Comparison of ENCODE assay signal across 1 cellular context in the genomic region with DNA sequence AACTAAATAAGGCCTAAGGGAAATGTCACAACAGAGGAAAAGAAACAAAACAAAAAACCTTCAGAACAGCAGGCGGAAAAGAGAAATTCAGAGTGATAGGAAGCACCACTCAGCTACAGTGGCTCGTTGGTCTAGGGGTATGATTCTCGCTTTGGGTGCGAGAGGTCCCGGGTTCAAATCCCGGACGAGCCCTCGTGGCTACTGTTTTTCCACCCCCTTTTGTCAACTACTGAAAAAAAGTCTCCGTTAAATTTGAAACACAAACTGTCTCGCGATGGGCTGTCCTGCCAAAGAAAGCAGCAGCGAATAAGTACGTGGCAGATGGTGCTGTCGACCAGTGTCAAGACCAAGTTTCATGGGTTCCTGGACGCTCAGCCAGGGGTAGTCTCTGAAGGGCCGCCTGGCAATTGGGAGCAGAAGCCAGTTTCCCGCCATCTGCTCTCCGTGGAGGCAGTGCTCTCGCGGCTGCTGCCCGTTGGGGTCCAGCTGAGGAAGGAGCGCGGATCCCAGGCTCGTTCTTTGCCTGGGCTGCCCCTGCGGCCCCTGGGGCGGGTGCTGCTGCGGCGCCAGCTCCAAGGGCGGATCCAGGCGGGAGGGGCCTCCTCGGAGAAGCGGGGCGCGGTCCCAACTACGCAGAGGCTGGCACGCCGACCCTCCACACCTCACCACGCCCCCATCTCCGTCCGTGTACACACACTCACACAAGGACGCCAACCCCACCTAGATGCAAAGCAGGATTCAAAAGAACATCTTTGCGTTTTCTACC.
TF ChIP-seq lines count a peak whose summit lies in the region.

A gene with protein sequence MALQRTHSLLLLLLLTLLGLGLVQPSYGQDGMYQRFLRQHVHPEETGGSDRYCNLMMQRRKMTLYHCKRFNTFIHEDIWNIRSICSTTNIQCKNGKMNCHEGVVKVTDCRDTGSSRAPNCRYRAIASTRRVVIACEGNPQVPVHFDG (plus strand): TSS at position 665 of the 766 bp plus-strand sequence. CDS start 14,812 bp downstream, outside the sequence.

TF ChIP-seq in IMR-90, 13 proteins besides CTCF, POLR2A, EP300 and RAD21:
- TF ChIP-seq FOS (IDR thresholded peaks at IDR 0.05; ENCODE audit: low read depth, low read length) (peak; percentile 73), MAFK (IDR thresholded peaks at IDR 0.05; ENCODE audit: low read depth, low read length) (no peak), MXI1 (IDR thresholded peaks at IDR 0.05; ENCODE audit: borderline replicate concordance, low read depth, low read length) (0 out of 2 replicates have a peak, but pooled peaks have one; percentile 30), RCOR1 (IDR thresholded peaks at IDR 0.05; ENCODE audit: insufficient replicate concordance, low read length) (no peak), MAZ (IDR thresholded peaks at IDR 0.05; ENCODE audit: borderline replicate concordance, low read depth, low read length) (peak; percentile 58; the same call in 1 of the 2 replicates), CEBPB (IDR thresholded peaks at IDR 0.05; ENCODE audit: low read depth, low read length) (no peak)
- TF ChIP-seq, protein P1, sequence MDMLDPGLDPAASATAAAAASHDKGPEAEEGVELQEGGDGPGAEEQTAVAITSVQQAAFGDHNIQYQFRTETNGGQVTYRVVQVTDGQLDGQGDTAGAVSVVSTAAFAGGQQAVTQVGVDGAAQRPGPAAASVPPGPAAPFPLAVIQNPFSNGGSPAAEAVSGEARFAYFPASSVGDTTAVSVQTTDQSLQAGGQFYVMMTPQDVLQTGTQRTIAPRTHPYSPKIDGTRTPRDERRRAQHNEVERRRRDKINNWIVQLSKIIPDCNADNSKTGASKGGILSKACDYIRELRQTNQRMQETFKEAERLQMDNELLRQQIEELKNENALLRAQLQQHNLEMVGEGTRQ (IDR thresholded peaks at IDR 0.05; ENCODE audit: low read depth, low read length) = 0 out of 2 replicates have a peak, but pooled peaks have one; percentile 17
